ENCODE assay signal across 9 cellular contexts in genomic region chr18:48851563-48851962, GRCh38.
DNase-seq lines count a peak whose midpoint lies in the region; ATAC-seq and TF ChIP-seq lines count a peak whose summit lies in the region.
"Had no signal": no experiment of that assay in that cellular context is flagged by ENCODE, and none has a peak within 500 bp of the region (broad histone marks: within the 10 kb centered on the region; RNA-seq: fewer than 3 reads in every experiment).

No MANE protein-coding gene starts in this region.

- H3K4me1 ChIP-seq in BE2C (peaks cover 26% of the 10 kb centered on the region), heart right ventricle (peaks cover 29 to 69% (median 64%) of the 10 kb centered on the region in 9 donors)

- 40 to 55% methylated on average over 7 of the region's 7 CpGs for WGBS in heart right ventricle, 2 donors

- H3K27me3 ChIP-seq in BE2C = no peaks in the 10 kb centered on the region
- H3K27me3 ChIP-seq in heart right ventricle = no peaks in the 10 kb centered on the region

- CTCF ChIA-PET in T-cell (lab: Charles Lee) = interaction anchor here in 1 of 2 donors (1.2 kb wide), 1 partner anchor 78 kb away, joined by 3 read pairs; no protein-coding TSS in a partner anchor

- H3K4me1 Mint-ChIP-seq in T-cell (peaks cover 49 to 54% (median 51%) of the 10 kb centered on the region in 3 donors), osteocyte (ENCODE audit: unreplicated experiment) (peaks cover 84% of the 10 kb centered on the region)

- H3K27ac Mint-ChIP-seq in T-cell (no peak overlapping the region), osteocyte (ENCODE audit: unreplicated experiment) (peak overlapping the region; percentile 95)

- intact Hi-C loops in heart right ventricle (cut with DNase I) = loop anchor here in 2 of 10 donors (5.0 kb wide), 2 partner anchors 64 to 71 kb away; no protein-coding TSS in a partner anchor

- TF ChIP-seq CTCF in BE2C (IDR thresholded peaks at IDR 0.05; ENCODE audit: low read depth, low read length) (no peak), heart right ventricle (IDR thresholded peaks at IDR 0.05) (no peak), osteocyte (IDR thresholded peaks at IDR 0.05) (no peak)

- H3K4me3 ChIP-seq in BE2C (ENCODE audit: low read depth, low read length) (no peak overlapping the region), heart right ventricle (peak overlapping the region in 3 of 10 donors; percentile 3 to 23 (median 3))

- no peaks in the 10 kb centered on the region for H3K27me3 Mint-ChIP-seq in T-cell
- no peaks in the 10 kb centered on the region for H3K27me3 Mint-ChIP-seq in osteocyte (ENCODE audit: unreplicated experiment)
- H3K27me3 Mint-ChIP-seq: CD4-positive, alpha-beta memory T cell had no signal

- POLR2A ChIA-PET in T-cell (lab: Charles Lee) = no interaction called here

- DNase-seq in BE2C = peak; percentile 41
- peak in 7 of 34 experiments; percentile 14 to 46 (median 26) for DNase-seq in T-cell
- DNase-seq in heart right ventricle = peak; percentile 69 to 73
- no peak for DNase-seq in osteocyte (ENCODE audit: extremely low spot score, unreplicated experiment)
- DNase-seq in DMS114 treated with DMSO at 0.1 percent for 48 hours (lab: John Stamatoyannopoulos, UW; ENCODE audit: unreplicated experiment) = no peak
- DNase-seq in activated CD8-positive, alpha-beta memory T cell treated with anti-CD3 and anti-CD28 coated beads for 24 hours = no peak
- DNase-seq: CD4-positive, alpha-beta memory T cell had no signal

- H3K36me3 ChIP-seq in BE2C (no peaks in the 10 kb centered on the region), heart right ventricle (peaks cover 0 to 7% (median 0%) of the 10 kb centered on the region in 9 donors)

- peak overlapping the region; percentile 49 to 92 (median 87) for H3K27ac ChIP-seq in heart right ventricle

- H3K9me3 ChIP-seq in BE2C (no peaks in the 10 kb centered on the region), heart right ventricle (no peaks in the 10 kb centered on the region)

- ATAC-seq in T-cell (replicated peaks in 1 of 4) (peak; percentile 44 to 62 (median 57)), heart right ventricle (peak; percentile 56 to 86 (median 74)), HG03159 (IDR thresholded peaks at IDR 0.05; ENCODE audit: unreplicated experiment) (no peak), GM18867 (IDR thresholded peaks at IDR 0.05; ENCODE audit: unreplicated experiment) (no peak)

- H3K4me3 Mint-ChIP-seq in T-cell = peak overlapping the region in 1 of 3 donors; percentile 23
- no peak overlapping the region for H3K4me3 Mint-ChIP-seq in osteocyte (ENCODE audit: unreplicated experiment)

- H3K36me3 Mint-ChIP-seq in T-cell = no peaks in the 10 kb centered on the region
- peaks cover 24% of the 10 kb centered on the region for H3K36me3 Mint-ChIP-seq in osteocyte (ENCODE audit: unreplicated experiment)
- H3K36me3 Mint-ChIP-seq: CD4-positive, alpha-beta memory T cell had no signal

- H3K9me3 Mint-ChIP-seq in T-cell (peaks cover 0 to 2% (median 0%) of the 10 kb centered on the region in 3 donors), osteocyte (ENCODE audit: unreplicated experiment) (no peaks in the 10 kb centered on the region)

Comparison
In these comparisons a context has a peak if more than half of its experiments do, and no peak if none do; other contexts are left out.
1. DNase-seq: peak in BE2C (single experiment) and heart right ventricle (2 of 2); none in osteocyte (single experiment), DMS114 treated with DMSO at 0.1 percent for 48 hours (single experiment) and activated CD8-positive, alpha-beta memory T cell treated with anti-CD3 and anti-CD28 coated beads for 24 hours (single experiment).
2. ATAC-seq: peak in T-cell (4 of 4) and heart right ventricle (8 of 8); none in HG03159 (single experiment) and GM18867 (single experiment).